10 cellular contexts compared by ENCODE assay signal in genomic region chr14:75182820-75183219, GRCh38. TPM values are rescaled to one million over a fixed set of nuclear protein-coding genes. Genes with fewer than 3 reads are reported as not detected.
DNase-seq lines count a peak whose midpoint lies in the region; ATAC-seq, FAIRE-seq and TF ChIP-seq lines count a peak whose summit lies in the region.
"Had no signal": no experiment of that assay in that cellular context is flagged by ENCODE, and none has a peak within 500 bp of the region (broad histone marks: within the 10 kb centered on the region; RNA-seq: fewer than 3 reads in every experiment).

No MANE protein-coding gene starts in this region.

- TF ChIP-seq CTCF in cardiac fibroblast (IDR thresholded peaks at IDR 0.05; ENCODE audit: low read depth, low read length): no peak
- no peak for TF ChIP-seq CTCF in right lobe of liver (IDR thresholded peaks at IDR 0.05)
- no peak for TF ChIP-seq CTCF in vagina (IDR thresholded peaks at IDR 0.05)

- no peaks in the 10 kb centered on the region for H3K4me1 ChIP-seq in right lobe of liver
- peaks cover 24% of the 10 kb centered on the region for H3K4me1 ChIP-seq in vagina

- H3K4me3 ChIP-seq in cardiac fibroblast (replicated peaks in 1 of 2; ENCODE audit: low read depth in 2 of 2, low read length in 2 of 2) (no peak overlapping the region), right lobe of liver (no peak overlapping the region), vagina (no peak overlapping the region)

- H3K27me3 ChIP-seq in right lobe of liver (no peaks in the 10 kb centered on the region), vagina (no peaks in the 10 kb centered on the region)

- no peak for FAIRE-seq in GM12891 (lab: Jason Lieb, UNC)

- H3K9me3 ChIP-seq in right lobe of liver (no peaks in the 10 kb centered on the region), vagina (no peaks in the 10 kb centered on the region)

- no peaks in the 10 kb centered on the region for H3K36me3 ChIP-seq in right lobe of liver
- H3K36me3 ChIP-seq in vagina: no peaks in the 10 kb centered on the region

- peak; percentile 78 for DNase-seq in LHCN-M2 (ENCODE audit: low read depth)
- peak; percentile 83 to 92 for DNase-seq in cardiac fibroblast (ENCODE audit: low read depth in 2 of 2)
- no peak for DNase-seq in right lobe of liver
- no peak for DNase-seq in vagina (ENCODE audit: extremely low spot score in 2 of 2)
- no peak for DNase-seq in GM12891 (ENCODE audit: insufficient read length, low spot score)
- no peak for DNase-seq in OCI-M1 (lab: John Stamatoyannopoulos, UW)
- DNase-seq in germinal center (ENCODE audit: low spot score): no peak
- DNase-seq: activated T-cell treated with anti-CD3 and anti-CD28 coated beads, Interleukin-2, amount 50 U/mL, for 24 hours; erythroblast; T-helper 9 cell had no signal

- intact Hi-C loops in right lobe of liver (cut with DNase I) (no loop called here), vagina (cut with DNase I) (no loop called here)

- TF ChIP-seq POLR2A in right lobe of liver (IDR thresholded peaks at IDR 0.05) (no peak), vagina (IDR thresholded peaks at IDR 0.05) (no peak), GM12891 (IDR thresholded peaks at IDR 0.05; ENCODE audit: low read depth, low read length) (no peak)

- ATAC-seq in right lobe of liver: peak; percentile 27 to 67 (median 54)

- H3K27ac ChIP-seq in right lobe of liver (no peak overlapping the region), vagina (peak overlapping the region; percentile 74)

- 58% methylated on average over 1 of the region's 1 CpG for WGBS in right lobe of liver (ENCODE audit: insufficient coverage, low coverage, low lambda C conversion rate, missing lambda C conversion rate)

TF ChIP-seq in GM12891, 5 proteins besides CTCF, POLR2A, EP300 and RAD21:
- TF ChIP-seq TAF1 (IDR thresholded peaks at IDR 0.05; ENCODE audit: low read depth, low read length) (no peak), POU2F2 (IDR thresholded peaks at IDR 0.05; ENCODE audit: low read depth, low read length) (no peak), SPI1 (IDR thresholded peaks at IDR 0.05; ENCODE audit: low read depth, low read length) (no peak), PAX5 (IDR thresholded peaks at IDR 0.05; ENCODE audit: insufficient read depth, low read length, severe bottlenecking) (no peak), POLR2AphosphoS5 (IDR thresholded peaks at IDR 0.05; ENCODE audit: low read depth, low read length) (no peak)

RNA-seq across cellular contexts. Expression of gene TMED10, which starts 6.4 kb away (rescaled TPM):
- total RNA-seq in LHCN-M2 (2014; rRNA removed) (313 and 322 TPM in 2 replicates), right lobe of liver (100 to 1,000 TPM; 205 to 296 (median 279) TPM), vagina (249 TPM)
- polyA plus RNA-seq in LHCN-M2 (2012): 217 TPM
- polyA plus RNA-seq in GM12891 (2012; ENCODE audit: low read depth, missing spikeins): 90.2 TPM

RNA-seq across cellular contexts. Expression of gene NEK9, which starts 56.0 kb away (rescaled TPM):
- total RNA-seq in LHCN-M2 (2014; rRNA removed): 37.9 and 38.7 TPM in 2 replicates
- polyA plus RNA-seq in LHCN-M2 (2012): 38.0 TPM
- total RNA-seq in right lobe of liver: 10 to 100 TPM; 22.2 to 56.8 (median 39.6) TPM
- total RNA-seq in vagina: 58.4 TPM
- 39.9 TPM for polyA plus RNA-seq in GM12891 (2012; ENCODE audit: low read depth, missing spikeins)

Comparison
In these comparisons a context has a peak if more than half of its experiments do, and no peak if none do; other contexts are left out.
1. DNase-seq: peak in LHCN-M2 (single experiment) and cardiac fibroblast (2 of 2); none in right lobe of liver (0 of 3), vagina (0 of 2), GM12891 (single experiment), OCI-M1 (single experiment) and germinal center (single experiment).